ENCODE assay signal across 12 cellular contexts in the genomic region with DNA sequence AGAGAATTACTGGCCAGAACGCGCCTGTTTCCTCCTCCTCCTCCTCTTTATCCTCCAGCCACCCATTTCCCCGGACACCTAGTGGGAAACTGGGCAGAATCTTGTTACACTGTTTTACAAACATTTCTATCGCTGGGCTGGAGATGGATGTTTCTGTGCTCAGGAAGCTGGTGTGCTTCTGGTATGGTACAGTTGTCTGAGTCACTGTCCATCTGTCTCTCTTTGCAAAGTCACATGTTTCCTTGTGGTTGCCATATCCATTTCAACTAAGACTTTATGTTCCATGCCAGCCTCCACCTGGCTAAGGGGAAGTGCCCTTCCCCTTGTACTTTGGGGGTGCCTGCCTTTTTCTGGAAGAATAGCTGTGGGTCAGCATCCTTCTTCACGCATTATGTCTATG. TPM values are rescaled to one million over a fixed set of nuclear protein-coding genes. Genes with fewer than 3 reads are reported as not detected.
DNase-seq lines count a peak whose midpoint lies in the region; ATAC-seq and TF ChIP-seq lines count a peak whose summit lies in the region.
"Had no signal": no experiment of that assay in that cellular context is flagged by ENCODE, and none has a peak within 500 bp of the region (broad histone marks: within the 10 kb centered on the region; RNA-seq: fewer than 3 reads in every experiment).

No MANE protein-coding gene starts in this region.

- DNase-seq in NOMO-1 treated with DMSO at 0.1 percent for 48 hours (lab: John Stamatoyannopoulos, UW; ENCODE audit: unreplicated experiment) (peak; percentile 35), NOMO-1 treated with dmso at 0.1 percent for 144 hours (lab: John Stamatoyannopoulos, UW; ENCODE audit: unreplicated experiment) (no peak), RKO (ENCODE audit: low spot score) (peak; percentile 10), fibroblast of gingiva (ENCODE audit: low read depth) (peak; percentile 53), head of caudate nucleus (no peak), posterior cingulate gyrus (no peak), suprapubic skin (ENCODE audit: low spot score in 2 of 2) (no peak)
- DNase-seq in stimulated activated effector memory CD8-positive, alpha-beta T cell treated with anti-CD3 and anti-CD28 coated beads, Interleukin-12 subunit alpha, Interleukin-12 subunit beta, amount 100 ng/mL, for 72 hours (ENCODE audit: low spot score in 2 of 2) = no peak
- DNase-seq: amniotic stem cell, hypothalamus, NCI-H510A had no signal

- H3K9me3 Mint-ChIP-seq in stimulated activated effector memory CD8-positive, alpha-beta T cell treated with anti-CD3 and anti-CD28 coated beads, Interleukin-12 subunit alpha, Interleukin-12 subunit beta, amount 100 ng/mL, for 72 hours = no peaks in the 10 kb centered on the region

- no peaks in the 10 kb centered on the region for H3K27me3 ChIP-seq in suprapubic skin

- H3K4me1 Mint-ChIP-seq in stimulated activated effector memory CD8-positive, alpha-beta T cell treated with anti-CD3 and anti-CD28 coated beads, Interleukin-12 subunit alpha, Interleukin-12 subunit beta, amount 100 ng/mL, for 72 hours = peaks cover 7% of the 10 kb centered on the region

- H3K4me1 ChIP-seq in suprapubic skin = peaks cover 13% of the 10 kb centered on the region

- H3K4me3 ChIP-seq in suprapubic skin = no peak overlapping the region

- no peaks in the 10 kb centered on the region for H3K36me3 Mint-ChIP-seq in stimulated activated effector memory CD8-positive, alpha-beta T cell treated with anti-CD3 and anti-CD28 coated beads, Interleukin-12 subunit alpha, Interleukin-12 subunit beta, amount 100 ng/mL, for 72 hours
- H3K36me3 Mint-ChIP-seq: WTC11 had no signal

- H3K36me3 ChIP-seq in suprapubic skin = no peaks in the 10 kb centered on the region

- no peak overlapping the region for H3K4me3 Mint-ChIP-seq in stimulated activated effector memory CD8-positive, alpha-beta T cell treated with anti-CD3 and anti-CD28 coated beads, Interleukin-12 subunit alpha, Interleukin-12 subunit beta, amount 100 ng/mL, for 72 hours
- H3K4me3 Mint-ChIP-seq: WTC11 had no signal

- ATAC-seq in stimulated activated effector memory CD8-positive, alpha-beta T cell treated with anti-CD3 and anti-CD28 coated beads, Interleukin-12 subunit alpha, Interleukin-12 subunit beta, amount 100 ng/mL, for 72 hours = peak; percentile 44
- ATAC-seq: WTC11 had no signal

- no peak overlapping the region for H3K27ac ChIP-seq in suprapubic skin

- intact Hi-C loops in head of caudate nucleus (cut with DNase I) = loop anchor here (10.0 kb wide), 3 partner anchors 285 to 685 kb away; partner anchors contain the start of gene CDK19
- intact Hi-C loops in posterior cingulate gyrus (cut with DNase I) = loop anchor here (5.0 kb wide), 1 partner anchor 153 kb away; no protein-coding TSS in a partner anchor

- TF ChIP-seq POLR2A in suprapubic skin (IDR thresholded peaks at IDR 0.05) = no peak

- H3K9me3 ChIP-seq in suprapubic skin = no peaks in the 10 kb centered on the region

- WGBS in suprapubic skin = 80% methylated on average over 5 of the region's 5 CpGs

- no peak for TF ChIP-seq CTCF in suprapubic skin (IDR thresholded peaks at IDR 0.05)

- no peak for TF ChIP-seq EP300 in suprapubic skin (IDR thresholded peaks at IDR 0.05)

- H3K27ac Mint-ChIP-seq in stimulated activated effector memory CD8-positive, alpha-beta T cell treated with anti-CD3 and anti-CD28 coated beads, Interleukin-12 subunit alpha, Interleukin-12 subunit beta, amount 100 ng/mL, for 72 hours = peak overlapping the region; percentile 51
- H3K27ac Mint-ChIP-seq: WTC11 had no signal

RNA-seq across cellular contexts. Expression of gene SLC22A16, which starts 52.9 kb away (rescaled TPM):
- total RNA-seq in suprapubic skin = not detected
- total RNA-seq: WTC11 had no signal

Comparison
In these comparisons a context has a peak if more than half of its experiments do, and no peak if none do; other contexts are left out.
1. DNase-seq: peak in NOMO-1 treated with DMSO at 0.1 percent for 48 hours (single experiment), RKO (single experiment) and fibroblast of gingiva (single experiment); none in NOMO-1 treated with dmso at 0.1 percent for 144 hours (single experiment), stimulated activated effector memory CD8-positive, alpha-beta T cell treated with anti-CD3 and anti-CD28 coated beads, Interleukin-12 subunit alpha, Interleukin-12 subunit beta, amount 100 ng/mL, for 72 hours (0 of 2), head of caudate nucleus (0 of 42), posterior cingulate gyrus (0 of 10) and suprapubic skin (0 of 2).